11 cellular contexts compared by ENCODE assay signal in the genomic region with DNA sequence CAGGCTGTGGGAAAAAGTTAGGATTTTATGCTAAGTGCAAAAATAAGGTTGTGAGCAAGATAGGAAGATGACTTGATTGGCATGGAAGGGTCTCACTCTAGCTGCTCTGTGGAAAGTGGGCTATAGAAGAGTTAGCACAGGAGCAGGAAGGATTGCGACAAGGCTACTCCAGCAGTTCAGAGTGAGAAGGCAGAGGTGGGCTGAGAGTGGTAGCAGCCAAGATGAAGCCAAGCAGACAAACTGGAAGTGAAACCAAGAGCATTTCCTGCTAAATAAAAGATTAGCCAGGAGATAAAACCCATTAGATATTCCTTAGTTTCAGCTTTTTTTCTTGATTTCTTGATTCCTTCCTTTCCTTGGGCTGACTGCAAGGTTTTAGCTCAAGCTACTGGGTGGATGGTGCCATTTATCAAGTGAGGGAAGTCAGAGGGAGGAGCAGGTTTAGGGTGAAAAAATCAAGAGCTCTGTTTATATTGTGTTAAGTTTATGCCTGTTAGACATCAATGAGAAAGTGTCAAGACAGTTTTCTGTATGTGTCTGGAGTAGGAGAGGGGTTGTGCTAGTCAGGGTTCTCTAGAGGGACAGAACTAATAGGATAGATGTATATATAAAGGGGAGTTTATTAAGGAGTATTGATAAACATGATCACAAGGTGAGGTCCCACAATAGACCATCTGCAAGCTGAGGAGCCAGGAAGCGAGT.
DNase-seq lines count a peak whose midpoint lies in the region; ATAC-seq lines count a peak whose summit lies in the region.
"Had no signal": no experiment of that assay in that cellular context is flagged by ENCODE, and none has a peak within 500 bp of the region (broad histone marks: within the 10 kb centered on the region; RNA-seq: fewer than 3 reads in every experiment).

No MANE protein-coding gene starts in this region.

- DNase-seq in globus pallidus (ENCODE audit: low spot score) (peak; percentile 25), T1000 (lab: John Stamatoyannopoulos, UW) (no peak), NCI-H345 (lab: John Stamatoyannopoulos, UW) (no peak), 8988T (no peak)
- DNase-seq in central memory CD4-positive, alpha-beta T cell, result no peak
- DNase-seq: activated CD4-positive, alpha-beta T cell treated with anti-CD3 and anti-CD28 coated beads, Interleukin-2, amount 50 U/mL, for 4 hours; gastrocnemius medialis; GDM1 had no signal

- peak; percentile 69 for ATAC-seq in GM18867 (IDR thresholded peaks at IDR 0.05; ENCODE audit: unreplicated experiment)
- peak; percentile 86 for ATAC-seq in GM21619 (IDR thresholded peaks at IDR 0.05; ENCODE audit: unreplicated experiment)
- ATAC-seq in HG03442 (IDR thresholded peaks at IDR 0.05; ENCODE audit: unreplicated experiment), result peak; percentile 83
- ATAC-seq: gastrocnemius medialis had no signal
